ENCODE assay signal across 24 cellular contexts in the genomic region with DNA sequence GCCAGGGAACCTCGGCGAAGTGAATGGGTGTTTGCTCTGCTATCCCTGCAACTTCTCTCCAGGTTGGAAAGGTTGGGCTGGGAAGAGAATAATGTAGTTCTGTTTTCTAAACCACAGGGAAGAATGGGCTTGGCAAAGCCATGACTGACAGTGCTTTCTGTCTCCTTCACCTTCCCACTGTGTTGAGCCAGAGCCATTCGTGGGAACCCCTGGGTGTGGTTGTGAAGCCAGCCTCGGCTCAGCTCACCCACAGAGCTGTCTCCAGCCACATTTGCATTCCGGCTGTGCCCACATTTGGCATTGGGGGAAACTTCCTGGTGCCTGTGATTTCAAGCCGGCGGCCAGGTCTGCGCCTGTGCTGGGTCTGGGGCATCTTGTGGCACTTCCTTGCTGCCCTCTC. TPM values are rescaled to one million over a fixed set of nuclear protein-coding genes. Genes with fewer than 3 reads are reported as not detected.
DNase-seq lines count a peak whose midpoint lies in the region; ATAC-seq and TF ChIP-seq lines count a peak whose summit lies in the region.
"Had no signal": no experiment of that assay in that cellular context is flagged by ENCODE, and none has a peak within 500 bp of the region (broad histone marks: within the 10 kb centered on the region; RNA-seq: fewer than 3 reads in every experiment).

No MANE protein-coding gene starts in this region.

- H3K4me1 ChIP-seq in left lung: peaks cover 0 to 14% of the 10 kb centered on the region in 2 donors
- H3K4me1 ChIP-seq: pancreas had no signal

- H3K9me3 ChIP-seq in left lung: no peaks in the 10 kb centered on the region
- H3K9me3 ChIP-seq: pancreas, right lobe of liver had no signal

- no peak overlapping the region for H3K4me3 ChIP-seq in left lung
- H3K4me3 ChIP-seq: hepatocyte, pancreas, right lobe of liver, SK-N-MC had no signal

- ATAC-seq in left lung (no peak), GM19395 (IDR thresholded peaks at IDR 0.05; ENCODE audit: unreplicated experiment) (no peak)
- ATAC-seq: pancreas, right lobe of liver had no signal

- no peak overlapping the region for H3K4me3 Mint-ChIP-seq in nephron progenitor cell
- H3K4me3 Mint-ChIP-seq: activated naive CD4-positive, alpha-beta T cell treated with anti-CD3 and anti-CD28 coated beads, Interleukin-2, amount 50 U/mL, for 24 hours; CD4-positive, CD25-positive, alpha-beta regulatory T cell; naive B cell had no signal

- peaks cover 3% of the 10 kb centered on the region for H3K27me3 Mint-ChIP-seq in nephron progenitor cell (ENCODE audit: low read depth, poor library complexity)
- H3K27me3 Mint-ChIP-seq: activated naive CD4-positive, alpha-beta T cell treated with anti-CD3 and anti-CD28 coated beads, Interleukin-2, amount 50 U/mL, for 24 hours; CD4-positive, CD25-positive, alpha-beta regulatory T cell; naive B cell had no signal

- intact Hi-C loops in left lung (cut with DNase I): no loop called here
- intact Hi-C loops in cardiac septum (cut with DNase I): no loop called here

- peaks cover 0 to 10% of the 10 kb centered on the region in 2 donors for H3K36me3 ChIP-seq in left lung
- H3K36me3 ChIP-seq: pancreas had no signal

- H3K36me3 Mint-ChIP-seq in nephron progenitor cell (ENCODE audit: low read depth): peaks cover 9% of the 10 kb centered on the region
- H3K36me3 Mint-ChIP-seq: activated naive CD4-positive, alpha-beta T cell treated with anti-CD3 and anti-CD28 coated beads, Interleukin-2, amount 50 U/mL, for 24 hours; CD4-positive, CD25-positive, alpha-beta regulatory T cell; naive B cell had no signal

- no peaks in the 10 kb centered on the region for H3K9me3 Mint-ChIP-seq in nephron progenitor cell
- H3K9me3 Mint-ChIP-seq: activated naive CD4-positive, alpha-beta T cell treated with anti-CD3 and anti-CD28 coated beads, Interleukin-2, amount 50 U/mL, for 24 hours; CD4-positive, CD25-positive, alpha-beta regulatory T cell; naive B cell had no signal

- DNase-seq in AG20443 (ENCODE audit: low spot score): peak; percentile 65
- peak; percentile 53 for DNase-seq in LHCN-M2 (ENCODE audit: low read depth)
- peak; percentile 44 for DNase-seq in cerebellum (ENCODE audit: low spot score)
- no peak for DNase-seq in nephron progenitor cell
- no peak for DNase-seq in left lung
- no peak for DNase-seq in cardiac septum (ENCODE audit: low spot score)
- no peak for DNase-seq in T-helper 1 cell
- DNase-seq: activated CD4-positive, alpha-beta T cell treated with anti-CD3 and anti-CD28 coated beads, Interleukin-2, amount 50 U/mL, for 1 hour; CD4-positive, CD25-positive, alpha-beta regulatory T cell; central memory CD4-positive, alpha-beta T cell; foreskin fibroblast; KG1; mesendoderm; naive B cell; pancreas; right lobe of liver; RPMI8226; stimulated activated naive CD4-positive, alpha-beta T cell treated with Interleukin-2 at 50 U/mL for 16 hours; T-helper 2 cell had no signal

- H3K4me1 Mint-ChIP-seq in nephron progenitor cell: peaks cover 49% of the 10 kb centered on the region
- H3K4me1 Mint-ChIP-seq: activated naive CD4-positive, alpha-beta T cell treated with anti-CD3 and anti-CD28 coated beads, Interleukin-2, amount 50 U/mL, for 24 hours; CD4-positive, CD25-positive, alpha-beta regulatory T cell; naive B cell had no signal

- TF ChIP-seq CTCF in nephron progenitor cell (IDR thresholded peaks at IDR 0.05) (no peak), left lung (IDR thresholded peaks at IDR 0.05) (no peak)

- no peak overlapping the region for H3K27ac ChIP-seq in left lung
- H3K27ac ChIP-seq: hepatocyte, pancreas, right lobe of liver, SK-N-MC, VCaP had no signal

- no peaks in the 10 kb centered on the region for H3K27me3 ChIP-seq in left lung
- H3K27me3 ChIP-seq: hepatocyte, pancreas, right lobe of liver had no signal

- H3K27ac Mint-ChIP-seq in nephron progenitor cell: peak overlapping the region; percentile 46
- H3K27ac Mint-ChIP-seq: activated naive CD4-positive, alpha-beta T cell treated with anti-CD3 and anti-CD28 coated beads, Interleukin-2, amount 50 U/mL, for 24 hours; naive B cell had no signal

RNA-seq across cellular contexts. Expression of a gene that starts 39.9 kb away (rescaled TPM):
- total RNA-seq in LHCN-M2 (2014; rRNA removed) (15.2 and 22.0 TPM in 2 replicates), cerebellum (33.7 TPM), left lung (100 to 1,000 TPM in 1 of 2 donors, 10 to 100 TPM in 1; 76.3 to 135 TPM), cardiac septum (9.8 TPM)
- 38.8 TPM for polyA plus RNA-seq in LHCN-M2 (2012)

Comparison
In these comparisons a context has a peak if more than half of its experiments do, and no peak if none do; other contexts are left out.
1. DNase-seq: peak in AG20443 (single experiment), LHCN-M2 (single experiment) and cerebellum (single experiment); none in nephron progenitor cell (single experiment), left lung (0 of 2), cardiac septum (single experiment) and T-helper 1 cell (0 of 5).